ENCODE assay signal across 16 cellular contexts in the genomic region with DNA sequence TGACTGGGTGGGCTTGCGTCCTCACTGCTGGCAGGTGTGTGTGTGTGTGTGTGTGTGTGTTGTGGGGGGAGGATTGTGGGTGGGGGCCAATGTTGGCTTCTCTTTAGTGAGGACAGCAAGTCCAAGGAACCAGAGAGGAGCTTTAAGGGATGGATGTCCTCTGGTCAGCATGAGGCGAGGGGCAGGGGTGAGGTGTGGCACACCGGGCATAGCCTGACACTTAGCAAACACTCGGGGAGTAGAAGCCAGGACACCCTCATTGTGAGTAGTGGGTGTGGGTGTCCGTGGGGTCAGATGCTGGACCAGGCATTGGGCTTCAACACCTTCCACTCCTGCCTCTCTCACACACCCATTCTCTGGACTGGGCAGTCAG. TPM values are rescaled to one million over a fixed set of nuclear protein-coding genes. Genes with fewer than 3 reads are reported as not detected.
DNase-seq lines count a peak whose midpoint lies in the region; ATAC-seq, FAIRE-seq and TF ChIP-seq lines count a peak whose summit lies in the region.
"Had no signal": no experiment of that assay in that cellular context is flagged by ENCODE, and none has a peak within 500 bp of the region (broad histone marks: within the 10 kb centered on the region; RNA-seq: fewer than 3 reads in every experiment).

No MANE protein-coding gene starts in this region.

- H3K18ac ChIP-seq in mesenchymal stem cell (ENCODE audit: low read depth in 1 of 2, low read length in 2 of 2) = no peak overlapping the region

- peak; percentile 20 for FAIRE-seq in HTR-8/SVneo (lab: Jason Lieb, UNC)
- no peak for FAIRE-seq in astrocyte (lab: Jason Lieb, UNC)
- FAIRE-seq: GM19239 had no signal

- POLR2A ChIA-PET in CD4-positive, alpha-beta memory T cell (lab: Charles Lee; ENCODE audit: partially characterized antibody) = no interaction called here

- H2AFZ ChIP-seq in astrocyte (ENCODE audit: low read depth, low read length) (no peak overlapping the region), mesenchymal stem cell (ENCODE audit: low read depth, low read length) (no peak overlapping the region)
- H2AFZ ChIP-seq: GM23248 had no signal

- 93% methylated on average over 3 of the region's 5 CpGs for WGBS in mesenchymal stem cell
- WGBS in testis, 2 donors = 77 to 88% methylated on average over 5 of the region's 5 CpGs

- peak overlapping the region; percentile 5 for H4K91ac ChIP-seq in mesenchymal stem cell (ENCODE audit: low read length)

- peaks cover 29% of the 10 kb centered on the region for H4K20me1 ChIP-seq in astrocyte (ENCODE audit: insufficient read depth, low read length)

- no peak overlapping the region for H3K4ac ChIP-seq in mesenchymal stem cell (ENCODE audit: low read depth in 1 of 2, low read length in 2 of 2)

- no peak overlapping the region for H3K4me3 Mint-ChIP-seq in astrocyte (ENCODE audit: unreplicated experiment)
- no peak overlapping the region for H3K4me3 Mint-ChIP-seq in CD4-positive, alpha-beta memory T cell
- H3K4me3 Mint-ChIP-seq: CD8-positive, alpha-beta memory T cell had no signal

- CTCF ChIA-PET in CD4-positive, alpha-beta memory T cell (lab: Charles Lee; ENCODE audit: partially characterized antibody) = no interaction called here

- no peak overlapping the region for H3K9ac ChIP-seq in astrocyte (ENCODE audit: low read length)
- no peak overlapping the region for H3K9ac ChIP-seq in mesenchymal stem cell (ENCODE audit: low read length)
- H3K9ac ChIP-seq: GM23248 had no signal

- no peak overlapping the region for H3K27ac ChIP-seq in astrocyte (ENCODE audit: low read depth, low read length)
- no peak overlapping the region for H3K27ac ChIP-seq in mesenchymal stem cell (ENCODE audit: low read length, poor library complexity, severe bottlenecking)
- H3K27ac ChIP-seq in testis = no peak overlapping the region
- H3K27ac ChIP-seq in CD4-positive, alpha-beta memory T cell (ENCODE audit: low read depth, low read length) = no peak overlapping the region
- H3K27ac ChIP-seq: GM23248 had no signal

- H3K4me3 ChIP-seq in astrocyte (ENCODE audit: insufficient read depth, low read depth, low read length) = no peak overlapping the region
- no peak overlapping the region for H3K4me3 ChIP-seq in mesenchymal stem cell (ENCODE audit: insufficient read depth in 1 of 2, low read depth in 1 of 2, low read length in 2 of 2)
- no peak overlapping the region for H3K4me3 ChIP-seq in testis
- no peak overlapping the region for H3K4me3 ChIP-seq in CD4-positive, alpha-beta memory T cell (ENCODE audit: low read length in 2 of 2)
- H3K4me3 ChIP-seq: GM23248 had no signal

- H3K4me2 ChIP-seq in astrocyte (ENCODE audit: low read length) (peak overlapping the region; percentile 98), mesenchymal stem cell (ENCODE audit: low read length, poor library complexity, severe bottlenecking) (no peak overlapping the region)

- H3K27ac Mint-ChIP-seq in astrocyte (ENCODE audit: unreplicated experiment) = no peak overlapping the region
- H3K27ac Mint-ChIP-seq in CD4-positive, alpha-beta memory T cell = no peak overlapping the region

- no peak overlapping the region for H2AK5ac ChIP-seq in mesenchymal stem cell (ENCODE audit: low read length, severe bottlenecking)

- H2BK15ac ChIP-seq in mesenchymal stem cell (ENCODE audit: low read depth, poor library complexity, severe bottlenecking) = no peak overlapping the region

- ATAC-seq in GM21367 (IDR thresholded peaks at IDR 0.05; ENCODE audit: unreplicated experiment) = no peak

- H3K4me1 ChIP-seq in astrocyte (ENCODE audit: insufficient read depth, low read length) (peaks cover 48% of the 10 kb centered on the region), mesenchymal stem cell (ENCODE audit: control insufficient read depth, insufficient read depth, low read depth, low read length) (peaks cover 30% of the 10 kb centered on the region), testis (peaks cover 14% of the 10 kb centered on the region)
- peaks cover 4% of the 10 kb centered on the region for H3K4me1 ChIP-seq in CD4-positive, alpha-beta memory T cell (ENCODE audit: insufficient read depth, low read length)

- H3K27me3 ChIP-seq in astrocyte (ENCODE audit: insufficient read depth, low read length) (peaks cover 2% of the 10 kb centered on the region), mesenchymal stem cell (ENCODE audit: control insufficient read depth in 1 of 2, insufficient read depth in 1 of 2, low read length in 2 of 2) (peaks cover 43 to 62% of the 10 kb centered on the region in 2 experiments), testis (no peaks in the 10 kb centered on the region)
- peaks cover 4% of the 10 kb centered on the region for H3K27me3 ChIP-seq in CD4-positive, alpha-beta memory T cell (ENCODE audit: insufficient read depth, low read length)

- TF ChIP-seq CTCF in astrocyte (IDR thresholded peaks at IDR 0.05; ENCODE audit: insufficient read depth, low read depth, low read length) = no peak
- TF ChIP-seq CTCF in testis (IDR thresholded peaks at IDR 0.05) = no peak

- intact Hi-C loops in testis (cut with DNase I; ENCODE audit: low total_unique reads) = loop anchor here (10.0 kb wide), 1 partner anchor 100 kb away; no protein-coding TSS in a partner anchor
- intact Hi-C loops in CD4-positive, alpha-beta memory T cell (cut with micrococcal nuclease) = no loop called here

- peaks cover 2% of the 10 kb centered on the region for H3K9me3 Mint-ChIP-seq in astrocyte (ENCODE audit: unreplicated experiment)
- no peaks in the 10 kb centered on the region for H3K9me3 Mint-ChIP-seq in CD4-positive, alpha-beta memory T cell
- H3K9me3 Mint-ChIP-seq: CD8-positive, alpha-beta memory T cell had no signal

- H3K36me3 Mint-ChIP-seq in astrocyte (ENCODE audit: low read depth, unreplicated experiment) = peaks cover 3% of the 10 kb centered on the region
- H3K36me3 Mint-ChIP-seq in CD4-positive, alpha-beta memory T cell = no peaks in the 10 kb centered on the region
- H3K36me3 Mint-ChIP-seq: CD8-positive, alpha-beta memory T cell had no signal

- no peak overlapping the region for H2BK120ac ChIP-seq in mesenchymal stem cell (ENCODE audit: low read depth, low read length)

- peaks cover 16% of the 10 kb centered on the region for H3K27me3 Mint-ChIP-seq in astrocyte (ENCODE audit: low read depth, unreplicated experiment)
- H3K27me3 Mint-ChIP-seq in CD4-positive, alpha-beta memory T cell = peaks cover 31 to 37% of the 10 kb centered on the region in 2 donors

- no peak overlapping the region for H3K23ac ChIP-seq in mesenchymal stem cell (ENCODE audit: low read length in 2 of 2)

- no peak overlapping the region for H2BK5ac ChIP-seq in mesenchymal stem cell (ENCODE audit: low read depth, low read length, poor library complexity, severe bottlenecking)

- H3K79me1 ChIP-seq in mesenchymal stem cell (replicated peaks; ENCODE audit: low read length, poor library complexity, severe bottlenecking) = peaks cover 4% of the 10 kb centered on the region

- no peak overlapping the region for H4K8ac ChIP-seq in mesenchymal stem cell (ENCODE audit: low read length)

- H3K14ac ChIP-seq in mesenchymal stem cell (ENCODE audit: low read length in 2 of 2) = no peak overlapping the region

- no peak for TF ChIP-seq POLR2A in testis (IDR thresholded peaks at IDR 0.05)

- H3K4me1 Mint-ChIP-seq in astrocyte (ENCODE audit: low read depth, unreplicated experiment) = peaks cover 44% of the 10 kb centered on the region
- H3K4me1 Mint-ChIP-seq in CD4-positive, alpha-beta memory T cell = peaks cover 0 to 5% (median under 1%) of the 10 kb centered on the region in 4 donors

- DNase-seq in HTR-8/SVneo (ENCODE audit: insufficient read length, low spot score) (no peak), astrocyte (ENCODE audit: low read depth) (no peak), mesenchymal stem cell (no peak), testis (peak; percentile 8), SK-N-DZ (ENCODE audit: low spot score) (no peak)
- no peak for DNase-seq in CD4-positive, alpha-beta memory T cell
- DNase-seq: CD8-positive, alpha-beta memory T cell; GF-D8; KBM-7; NCI-H1048; NCI-H226; NCI-H69 had no signal

- H3K36me3 ChIP-seq in astrocyte (ENCODE audit: insufficient read depth, low read length) = no peaks in the 10 kb centered on the region
- H3K36me3 ChIP-seq in mesenchymal stem cell (ENCODE audit: control insufficient read depth in 1 of 2, insufficient read depth in 2 of 2, low read depth in 1 of 2, low read length in 2 of 2) = no peaks in the 10 kb centered on the region
- no peaks in the 10 kb centered on the region for H3K36me3 ChIP-seq in testis (ENCODE audit: low read depth, missing control alignments)
- no peaks in the 10 kb centered on the region for H3K36me3 ChIP-seq in CD4-positive, alpha-beta memory T cell (ENCODE audit: insufficient read depth, low read length)
- H3K36me3 ChIP-seq: BE2C had no signal

- no peak overlapping the region for H2BK12ac ChIP-seq in mesenchymal stem cell (ENCODE audit: low read length in 2 of 2)

- H3K9me3 ChIP-seq in astrocyte (ENCODE audit: insufficient read depth, low read depth, low read length) (no peaks in the 10 kb centered on the region), mesenchymal stem cell (ENCODE audit: control insufficient read depth, low read length) (no peaks in the 10 kb centered on the region), testis (no peaks in the 10 kb centered on the region)
- H3K9me3 ChIP-seq in CD4-positive, alpha-beta memory T cell (ENCODE audit: control insufficient read depth in 1 of 2, low read length in 2 of 2) = no peaks in the 10 kb centered on the region
- H3K9me3 ChIP-seq: BE2C had no signal

- peaks cover 56% of the 10 kb centered on the region for H3K79me2 ChIP-seq in astrocyte (ENCODE audit: insufficient read depth, low read length)

RNA-seq across cellular contexts. Expression of a gene that starts 2.8 kb away (rescaled TPM):
- total RNA-seq in astrocyte = 13.8 and 25.7 TPM in 2 replicates
- polyA plus RNA-seq in mesenchymal stem cell (2013, experiment 1 of 2) = 0.80 TPM
- 0.64 TPM for polyA plus RNA-seq in mesenchymal stem cell (2013, experiment 2 of 2)
- total RNA-seq in testis = 1 to 10 TPM; 2.7 to 2.9 TPM
- 4.6 TPM for polyA plus RNA-seq in testis (ENCODE audit: insufficient read depth, low read depth, low replicate concordance)
- not detected in 2 replicates for polyA plus RNA-seq in SK-N-DZ (2014; cell fraction: cytosol; rRNA removed)
- not detected in 2 replicates for polyA plus RNA-seq in SK-N-DZ (2014; cell fraction: nucleus; rRNA removed)
- total RNA-seq in CD4-positive, alpha-beta memory T cell = not detected
- not detected for polyA plus RNA-seq in CD4-positive, alpha-beta memory T cell
- total RNA-seq: CD8-positive, alpha-beta memory T cell had no signal
- polyA plus RNA-seq: CD8-positive, alpha-beta memory T cell had no signal
